In the genomic region with DNA sequence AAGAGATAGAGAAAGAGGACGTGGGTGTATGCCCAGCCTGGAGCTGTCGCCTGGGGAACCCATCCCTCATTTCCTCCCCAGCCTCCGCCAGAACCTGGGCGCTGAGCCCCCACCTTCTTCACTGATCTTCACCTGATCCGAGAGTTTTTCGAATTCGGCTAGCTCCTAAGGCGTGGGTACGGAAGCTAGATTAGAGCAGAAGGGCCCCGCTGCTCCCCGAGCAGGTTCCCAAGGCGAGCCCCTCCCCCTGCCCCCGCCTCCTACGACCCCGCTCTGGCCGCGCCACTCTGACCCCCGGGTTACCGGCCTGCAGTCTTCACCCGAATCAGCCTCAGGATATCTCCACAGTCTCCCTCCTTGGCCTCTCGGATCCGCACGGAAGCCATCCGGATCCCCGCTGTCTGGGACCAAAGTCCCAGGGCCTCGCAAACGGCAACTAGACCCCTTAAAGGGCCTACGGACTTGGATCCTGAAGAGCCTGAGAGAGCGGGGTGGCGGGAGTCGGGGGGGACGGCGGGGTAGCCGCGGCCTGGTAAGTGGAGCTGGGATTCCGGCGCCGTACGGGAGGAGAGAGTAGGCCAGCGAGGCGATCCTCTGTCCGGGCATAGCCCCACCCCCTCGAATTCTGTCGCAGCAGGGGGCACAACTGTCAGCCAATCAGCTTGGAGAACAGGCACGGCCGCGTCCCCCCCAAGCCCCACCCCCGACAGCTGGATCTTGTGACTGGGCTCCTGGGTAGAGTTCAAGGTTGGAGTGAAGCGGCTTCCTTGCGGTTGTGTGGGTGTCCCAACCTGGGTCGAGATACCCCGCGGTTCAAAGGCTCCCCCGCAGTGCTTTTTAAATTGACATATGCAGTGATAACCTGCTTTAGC, we compare ENCODE assay signal across 8 cellular contexts. TPM values are rescaled to one million over a fixed set of nuclear protein-coding genes. Genes with fewer than 3 reads are reported as not detected.
DNase-seq lines count a peak whose midpoint lies in the region; ATAC-seq and TF ChIP-seq lines count a peak whose summit lies in the region.

A gene (minus strand): TSS at position 572 of the 872 bp plus-strand sequence. CDS start 186 bp downstream, at position 386.

- H3K36me3 Mint-ChIP-seq in activated naive CD4-positive, alpha-beta T cell treated with anti-CD3 and anti-CD28 coated beads, Interleukin-2, amount 50 U/mL, for 24 hours, result no peaks in the 10 kb centered on the region

- H3K27me3 ChIP-seq in MG63 (no peaks in the 10 kb centered on the region), SK-N-SH (ENCODE audit: insufficient read depth) (no peaks in the 10 kb centered on the region)

- peak within 1 kb of the TSS; percentile 92 for H3K4me2 ChIP-seq in SK-N-SH

- H3K9me2 ChIP-seq in SK-N-SH, result no peaks in the 10 kb centered on the region

- peak within 1 kb of the TSS; percentile 59 for H3K27ac Mint-ChIP-seq in activated naive CD4-positive, alpha-beta T cell treated with anti-CD3 and anti-CD28 coated beads, Interleukin-2, amount 50 U/mL, for 24 hours

- H3K4me3 ChIP-seq in MG63 (peak within 1 kb of the TSS; percentile 69), SK-N-SH (ENCODE audit: low read depth in 2 of 2, low read length in 1 of 2) (peak within 1 kb of the TSS; percentile 62 to 77)

- H4K20me1 ChIP-seq in SK-N-SH (ENCODE audit: insufficient read depth), result no peaks in the 10 kb centered on the region

- peaks cover 19% of the 10 kb centered on the region for H3K4me1 Mint-ChIP-seq in activated naive CD4-positive, alpha-beta T cell treated with anti-CD3 and anti-CD28 coated beads, Interleukin-2, amount 50 U/mL, for 24 hours

- POLR2A ChIA-PET in SK-N-SH (lab: Yijun Ruan, JAX), result interaction anchor here (0.6 to 2.8 kb wide), 8 partner anchors 13 to 345 kb away, joined by 3 to 37 read pairs (median 6); a partner anchor contains a TSS

- TF ChIP-seq CTCF in SK-N-SH (IDR thresholded peaks at IDR 0.05), result no peak

- DNase-seq in DMS53 treated with DMSO at 0.1 percent for 48 hours (lab: John Stamatoyannopoulos, UW; ENCODE audit: unreplicated experiment) (peak; percentile 77), MG63 (peak; percentile 85), SK-N-SH (peak; percentile 97), glomerular endothelial cell (ENCODE audit: extremely low read depth, low read depth, low spot score) (peak; percentile 41), nucleus accumbens (lab: John Stamatoyannopoulos, UW) (peak; percentile 69 to 97 (median 91)), superior temporal gyrus (ENCODE audit: extremely low spot score) (peak; percentile 92)

- H3K79me2 ChIP-seq in SK-N-SH (ENCODE audit: insufficient read depth), result peaks cover 10% of the 10 kb centered on the region; the same call in 1 of the 2 replicates

- no peaks in the 10 kb centered on the region; the same call in 1 of the 2 replicates for H3K36me3 ChIP-seq in MG63
- H3K36me3 ChIP-seq in SK-N-SH (replicated peaks in 1 of 2; ENCODE audit: control insufficient read depth in 1 of 2, insufficient read depth in 2 of 2, low read length in 1 of 2), result no peaks in the 10 kb centered on the region

- H3K9me3 ChIP-seq in MG63, result no peaks in the 10 kb centered on the region
- H3K9me3 ChIP-seq in SK-N-SH, result no peaks in the 10 kb centered on the region

- H3K4me1 ChIP-seq in SK-N-SH (ENCODE audit: control insufficient read depth in 1 of 2, insufficient read depth in 2 of 2, low read depth in 1 of 2, low read length in 1 of 2), result peaks cover 0 to 20% of the 10 kb centered on the region in 2 experiments; a peak in 1 of 4 replicates

- no peak for TF ChIP-seq EP300 in SK-N-SH (IDR thresholded peaks at IDR 0.05; ENCODE audit: borderline replicate concordance in 1 of 2, low read depth in 1 of 2, low read length in 1 of 2)

- WGBS in SK-N-SH (ENCODE audit: low lambda C conversion rate), result 2% methylated on average over 33 of the region's 54 CpGs

- CTCF ChIA-PET in SK-N-SH (lab: Yijun Ruan, JAX), result interaction anchor here (0.8 to 11.8 kb wide), 6 partner anchors 9 to 89 kb away, joined by 3 to 166 read pairs (median 5); a partner anchor contains a TSS

- H3F3A ChIP-seq in SK-N-SH (replicated peaks; ENCODE audit: insufficient read depth), result no peaks in the 10 kb centered on the region

- H2AFZ ChIP-seq in SK-N-SH (ENCODE audit: low read depth), result peak within 1 kb of the TSS; percentile 96

- H3K9ac ChIP-seq in SK-N-SH, result peak within 1 kb of the TSS; percentile 96

- peak within 1 kb of the TSS; percentile 88 for H3K4me3 Mint-ChIP-seq in activated naive CD4-positive, alpha-beta T cell treated with anti-CD3 and anti-CD28 coated beads, Interleukin-2, amount 50 U/mL, for 24 hours

- peak; percentile 75 for ATAC-seq in GM21825 (IDR thresholded peaks at IDR 0.05; ENCODE audit: unreplicated experiment)

- no peaks in the 10 kb centered on the region for H3K27me3 Mint-ChIP-seq in activated naive CD4-positive, alpha-beta T cell treated with anti-CD3 and anti-CD28 coated beads, Interleukin-2, amount 50 U/mL, for 24 hours

- TF ChIP-seq RAD21 in SK-N-SH (IDR thresholded peaks at IDR 0.05; ENCODE audit: low read length), result no peak

- H3K27ac ChIP-seq in SK-N-SH (ENCODE audit: low read depth in 2 of 2, low read length in 1 of 2), result peak within 1 kb of the TSS; percentile 85 to 88

- no peaks in the 10 kb centered on the region for H3K9me3 Mint-ChIP-seq in activated naive CD4-positive, alpha-beta T cell treated with anti-CD3 and anti-CD28 coated beads, Interleukin-2, amount 50 U/mL, for 24 hours

TF ChIP-seq in SK-N-SH, 30 proteins besides CTCF, POLR2A, EP300 and RAD21:
- TF ChIP-seq, protein P1, sequence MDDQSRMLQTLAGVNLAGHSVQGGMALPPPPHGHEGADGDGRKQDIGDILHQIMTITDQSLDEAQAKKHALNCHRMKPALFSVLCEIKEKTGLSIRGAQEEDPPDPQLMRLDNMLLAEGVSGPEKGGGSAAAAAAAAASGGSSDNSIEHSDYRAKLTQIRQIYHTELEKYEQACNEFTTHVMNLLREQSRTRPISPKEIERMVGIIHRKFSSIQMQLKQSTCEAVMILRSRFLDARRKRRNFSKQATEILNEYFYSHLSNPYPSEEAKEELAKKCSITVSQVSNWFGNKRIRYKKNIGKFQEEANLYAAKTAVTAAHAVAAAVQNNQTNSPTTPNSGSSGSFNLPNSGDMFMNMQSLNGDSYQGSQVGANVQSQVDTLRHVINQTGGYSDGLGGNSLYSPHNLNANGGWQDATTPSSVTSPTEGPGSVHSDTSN (IDR thresholded peaks at IDR 0.05), result no peak; the same call in 1 of the 2 replicates
- TF ChIP-seq FOXJ3 (CRISPR knock-in tag; IDR thresholded peaks at IDR 0.05) (no peak), SIN3A (IDR thresholded peaks at IDR 0.05; ENCODE audit: borderline replicate concordance, low read depth, low read length) (peak; percentile 41; the same call in 1 of the 2 replicates), RFX5 (IDR thresholded peaks at IDR 0.05; ENCODE audit: low read length) (0 out of 2 replicates have a peak, but pooled peaks have one; percentile 35), RXRA (IDR thresholded peaks at IDR 0.05; ENCODE audit: borderline replicate concordance, low read depth) (no peak; the same call in 1 of the 2 replicates), EZH2phosphoT487 (IDR thresholded peaks at IDR 0.05; ENCODE audit: borderline replicate concordance, low read depth) (no peak), CHD2 (IDR thresholded peaks at IDR 0.05; ENCODE audit: low read length, partially characterized antibody) (peak; percentile 50), POLR2AphosphoS5 (IDR thresholded peaks at IDR 0.05; ENCODE audit: low read depth, low read length) (peak; percentile 82), TEAD4 (IDR thresholded peaks at IDR 0.05; ENCODE audit: borderline replicate concordance, insufficient read depth) (0 out of 2 replicates have a peak, but pooled peaks have one; percentile 7), TAF1 (IDR thresholded peaks at IDR 0.05; ENCODE audit: borderline replicate concordance, low read depth, low read length) (peak; percentile 78; the same call in 1 of the 2 replicates), TCF12 (IDR thresholded peaks at IDR 0.05) (peak; percentile 50; the same call in 1 of the 2 replicates), MXI1 (IDR thresholded peaks at IDR 0.05; ENCODE audit: low read depth, low read length) (peak; percentile 70; the same call in 1 of the 2 replicates)

RNA-seq across cellular contexts. Expression of the gene that starts here (rescaled TPM):
- total RNA-seq in MG63 (2014; rRNA removed; shearing (Covaris generic); ENCODE audit: low replicate concordance), result 16.0 and 20.1 TPM in 2 replicates
- 42.8 and 43.1 TPM in 2 replicates for polyA plus RNA-seq in SK-N-SH (2012; rRNA removed)
- polyA plus RNA-seq in SK-N-SH (2012; cell fraction: cytosol; rRNA removed), result 38.2 and 40.5 TPM in 2 replicates
- polyA plus RNA-seq in SK-N-SH (2012; cell fraction: nucleus; rRNA removed), result 104 and 174 TPM in 2 replicates
- 42.6 and 47.6 TPM in 2 replicates for total RNA-seq in glomerular endothelial cell

Comparison
In these comparisons a context has a peak if more than half of its experiments do, and no peak if none do; other contexts are left out.
1. Peak in every context shown above with its lines: DNase-seq, ATAC-seq, H3K4me3 ChIP-seq and H3K27ac ChIP-seq.
2. DNase-seq: peak in every context shown above with its lines; median percentile 97 in SK-N-SH; 92 in superior temporal gyrus; 91 in nucleus accumbens; 85 in MG63; 77 in DMS53 treated with DMSO at 0.1 percent for 48 hours; 41 in glomerular endothelial cell.